11 cellular contexts compared by ENCODE assay signal in genomic region chr17:14355556-14355955, GRCh38.
"Had no signal": no experiment of that assay in that cellular context is flagged by ENCODE, and none has a peak within 500 bp of the region (broad histone marks: within the 10 kb centered on the region; RNA-seq: fewer than 3 reads in every experiment).

No MANE protein-coding gene starts in this region.

- H3K4me3 ChIP-seq: lung, neural progenitor cell, right lobe of liver, transverse colon had no signal

- H3K4me3 Mint-ChIP-seq: activated T-helper 17 cell treated with anti-CD3 and anti-CD28 coated beads, Interleukin-2, amount 50 U/mL, for 72 hours; naive B cell; neural progenitor cell had no signal

- H3K27me3 Mint-ChIP-seq: activated T-helper 17 cell treated with anti-CD3 and anti-CD28 coated beads, Interleukin-2, amount 50 U/mL, for 72 hours had no signal

- H3K27ac ChIP-seq: neural progenitor cell, right lobe of liver, transverse colon had no signal

- H3K36me3 Mint-ChIP-seq: naive B cell had no signal

- H3K36me3 ChIP-seq: neural progenitor cell, right lobe of liver, transverse colon had no signal

- H3K4me1 ChIP-seq: neural progenitor cell, transverse colon had no signal

- DNase-seq: activated CD4-positive, alpha-beta T cell treated with anti-CD3 and anti-CD28 coated beads for 1 hour; activated CD4-positive, alpha-beta T cell treated with anti-CD3 and anti-CD28 coated beads, Interleukin-2, amount 50 U/mL, for 4 hours; activated naive CD4-positive, alpha-beta T cell treated with Interleukin-2 at 50 U/mL for 16 hours; naive B cell; right lobe of liver; stimulated activated naive CD8-positive, alpha-beta T cell treated with anti-CD3 and anti-CD28 coated beads, Interleukin-15, Interleukin-2, amounts not matched to agents 100 U/mL and 50 U/mL, for 24 hours; T-helper 9 cell; transverse colon had no signal

- H3K9me3 Mint-ChIP-seq: activated T-helper 17 cell treated with anti-CD3 and anti-CD28 coated beads, Interleukin-2, amount 50 U/mL, for 72 hours; naive B cell had no signal

- ATAC-seq: activated T-helper 17 cell treated with anti-CD3 and anti-CD28 coated beads, Interleukin-2, amount 50 U/mL, for 72 hours; right lobe of liver; stimulated activated naive CD8-positive, alpha-beta T cell treated with anti-CD3 and anti-CD28 coated beads, Interleukin-15, Interleukin-2, amounts not matched to agents 100 U/mL and 50 U/mL, for 24 hours had no signal

- H3K27me3 ChIP-seq: neural progenitor cell, right lobe of liver, transverse colon had no signal

- H3K27ac Mint-ChIP-seq: activated T-helper 17 cell treated with anti-CD3 and anti-CD28 coated beads, Interleukin-2, amount 50 U/mL, for 72 hours; naive B cell; neural progenitor cell had no signal

- H3K9me3 ChIP-seq: right lobe of liver, transverse colon had no signal
